In genomic region chr5:133340822-133341221, GRCh38 we compare ENCODE assay signal across 21 cellular contexts.
A peak's percentile ranks its signal among the peaks of the same experiment; 100 is the strongest.
DNase-seq lines count a peak whose midpoint lies in the region; ATAC-seq, FAIRE-seq and TF ChIP-seq lines count a peak whose summit lies in the region.
"Had no signal": no experiment of that assay in that cellular context is flagged by ENCODE, and none has a peak within 500 bp of the region (broad histone marks: within the 10 kb centered on the region; RNA-seq: fewer than 3 reads in every experiment).

No MANE protein-coding gene starts in this region.

- H3K4me3 ChIP-seq in heart right ventricle (no peak overlapping the region), kidney (ENCODE audit: low read length in 2 of 2) (no peak overlapping the region), smooth muscle cell (no peak overlapping the region)
- H3K4me3 ChIP-seq: BLaER1, GM23248 had no signal

- peaks cover 1% of the 10 kb centered on the region; the same call in 1 of the 2 replicates for H3K9me3 Mint-ChIP-seq in WTC11
- H3K9me3 Mint-ChIP-seq: HFFc6 had no signal

- H2AFZ ChIP-seq in smooth muscle cell (ENCODE audit: low read depth): no peak overlapping the region
- H2AFZ ChIP-seq: GM23248 had no signal

- WGBS in heart right ventricle, 2 donors: 86 to 88% methylated on average over 8 of the region's 8 CpGs
- WGBS in smooth muscle cell (ENCODE audit: low lambda C conversion rate): 72% methylated on average over 8 of the region's 8 CpGs

- H3K4me2 ChIP-seq in smooth muscle cell: peak overlapping the region; percentile 28
- H3K4me2 ChIP-seq: BLaER1 had no signal

- H3K79me2 ChIP-seq in smooth muscle cell (ENCODE audit: low read depth): no peaks in the 10 kb centered on the region

- H3F3A ChIP-seq in smooth muscle cell (ENCODE audit: low read depth): no peaks in the 10 kb centered on the region

- H3K36me3 Mint-ChIP-seq in WTC11: no peaks in the 10 kb centered on the region
- H3K36me3 Mint-ChIP-seq: CD14-positive monocyte; CD4-positive, alpha-beta memory T cell; IgD-negative memory B cell had no signal

- FAIRE-seq in kidney (lab: Jason Lieb, UNC): no peak
- FAIRE-seq: H54, HepG2 had no signal

- no peak overlapping the region for H3K9ac ChIP-seq in kidney (ENCODE audit: low read length in 2 of 2)
- H3K9ac ChIP-seq in smooth muscle cell (ENCODE audit: low read depth): peak overlapping the region; percentile 32
- H3K9ac ChIP-seq: BLaER1, GM23248 had no signal

- H3K36me3 ChIP-seq in heart right ventricle (no peaks in the 10 kb centered on the region), kidney (ENCODE audit: control insufficient read depth in 1 of 2, insufficient read depth in 2 of 2, low read length in 2 of 2) (no peaks in the 10 kb centered on the region), smooth muscle cell (ENCODE audit: low read depth) (no peaks in the 10 kb centered on the region)
- H3K36me3 ChIP-seq: BLaER1 had no signal

- no peaks in the 10 kb centered on the region for H3K4me1 ChIP-seq in heart right ventricle
- peaks cover 0 to 2% of the 10 kb centered on the region in 2 donors for H3K4me1 ChIP-seq in kidney (ENCODE audit: control insufficient read depth in 1 of 2, insufficient read depth in 1 of 2, low read depth in 1 of 2, low read length in 2 of 2)
- peaks cover 7% of the 10 kb centered on the region for H3K4me1 ChIP-seq in smooth muscle cell (ENCODE audit: low read depth)

- H4K20me1 ChIP-seq in smooth muscle cell (ENCODE audit: low read depth): no peaks in the 10 kb centered on the region
- H4K20me1 ChIP-seq: BLaER1 had no signal

- DNase-seq in cardiac septum (ENCODE audit: low spot score) (peak; percentile 62), heart right ventricle (no peak), WTC11 (ENCODE audit: low spot score) (peak; percentile 31), kidney (peak; percentile 16), smooth muscle cell (lab: John Stamatoyannopoulos, UW; ENCODE audit: unreplicated experiment) (no peak), NCI-H187 treated with DMSO at 0.1 percent for 48 hours (lab: John Stamatoyannopoulos, UW) (no peak), NCI-H1417 (lab: John Stamatoyannopoulos, UW) (no peak), NCI-H146 treated with DMSO at 0.1 percent for 48 hours (lab: John Stamatoyannopoulos, UW; ENCODE audit: unreplicated experiment) (no peak)
- DNase-seq: 8988T; CD4-positive, alpha-beta memory T cell; DMS153; DMS79; GF-D8 had no signal

- TF ChIP-seq CTCF in heart right ventricle (IDR thresholded peaks at IDR 0.05): no peak
- TF ChIP-seq CTCF in WTC11 (IDR thresholded peaks at IDR 0.05): no peak
- TF ChIP-seq CTCF in kidney (IDR thresholded peaks at IDR 0.05; ENCODE audit: borderline replicate concordance, extremely low read depth, insufficient read depth): no peak
- TF ChIP-seq CTCF in smooth muscle cell (IDR thresholded peaks at IDR 0.05; ENCODE audit: borderline replicate concordance, insufficient read depth, poor library complexity, severe bottlenecking): no peak

- H3K27me3 ChIP-seq in heart right ventricle (no peaks in the 10 kb centered on the region), smooth muscle cell (ENCODE audit: low read depth) (no peaks in the 10 kb centered on the region)
- H3K27me3 ChIP-seq: BLaER1 had no signal

- no peak overlapping the region for H3K4me3 Mint-ChIP-seq in WTC11
- H3K4me3 Mint-ChIP-seq: CD14-positive monocyte; CD4-positive, alpha-beta memory T cell; HFFc6; IgD-negative memory B cell had no signal

- H3K27ac ChIP-seq in heart right ventricle (no peak overlapping the region), kidney (ENCODE audit: low read depth in 2 of 2, low read length in 2 of 2) (no peak overlapping the region), smooth muscle cell (ENCODE audit: low read depth) (peak overlapping the region; percentile 48)
- H3K27ac ChIP-seq: BLaER1, GM23248 had no signal

- POLR2A ChIA-PET in WTC11 (lab: Charles Lee): interaction anchor here (0.7 kb wide), 1 partner anchor 786 kb away, joined by 5 read pairs; no protein-coding TSS in a partner anchor

- H3K4me1 Mint-ChIP-seq in WTC11: peaks cover 58% of the 10 kb centered on the region
- H3K4me1 Mint-ChIP-seq: CD4-positive, alpha-beta memory T cell; IgD-negative memory B cell had no signal

- H3K27ac Mint-ChIP-seq in WTC11: no peak overlapping the region
- H3K27ac Mint-ChIP-seq: CD14-positive monocyte, HFFc6, IgD-negative memory B cell had no signal

- H3K9me3 ChIP-seq in heart right ventricle (no peaks in the 10 kb centered on the region), kidney (ENCODE audit: control insufficient read depth in 1 of 2, low read length in 2 of 2) (no peaks in the 10 kb centered on the region), smooth muscle cell (replicated peaks; ENCODE audit: low read depth) (no peaks in the 10 kb centered on the region)
- H3K9me3 ChIP-seq: BLaER1 had no signal

- peaks cover 21% of the 10 kb centered on the region for H3K27me3 Mint-ChIP-seq in WTC11 (ENCODE audit: low read depth)
- H3K27me3 Mint-ChIP-seq: IgD-negative memory B cell had no signal

- ATAC-seq in heart right ventricle: no peak
- peak; percentile 53 for ATAC-seq in WTC11
- ATAC-seq: HCT116 had no signal

- CTCF ChIA-PET in WTC11 (lab: Charles Lee): interaction anchor here (0.7 to 3.2 kb wide), 10 partner anchors 31 to 428 kb away, joined by 3 to 25 read pairs (median 10); partner anchors contain the start of gene FSTL4

- intact Hi-C loops in cardiac septum (cut with DNase I): no loop called here
- intact Hi-C loops in heart right ventricle (cut with DNase I): no loop called here
- intact Hi-C loops in kidney (cut with DNase I): no loop called here

TF ChIP-seq in WTC11, 78 proteins besides CTCF, POLR2A, EP300 and RAD21:
- TF ChIP-seq ARID4B (CRISPR knock-in tag; IDR thresholded peaks at IDR 0.05; ENCODE audit: borderline replicate concordance) (0 out of 2 replicates have a peak, but pooled peaks have one; percentile 21), OVOL2 (CRISPR knock-in tag; IDR thresholded peaks at IDR 0.05; ENCODE audit: borderline replicate concordance) (no peak), RELA (CRISPR knock-in tag; IDR thresholded peaks at IDR 0.05; ENCODE audit: borderline replicate concordance) (no peak), ELF4 (CRISPR knock-in tag; IDR thresholded peaks at IDR 0.05; ENCODE audit: low read depth) (no peak), GRHL2 (CRISPR knock-in tag; IDR thresholded peaks at IDR 0.05; ENCODE audit: insufficient replicate concordance, severe bottlenecking) (no peak), ZNF423 (CRISPR knock-in tag; IDR thresholded peaks at IDR 0.05) (peak; percentile 80)

Comparison
In these comparisons a context has a peak if more than half of its experiments do, and no peak if none do; other contexts are left out.
1. DNase-seq: peak in cardiac septum (single experiment), WTC11 (single experiment) and kidney (single experiment); none in heart right ventricle (0 of 2), smooth muscle cell (single experiment), NCI-H187 treated with DMSO at 0.1 percent for 48 hours (single experiment), NCI-H1417 (0 of 3) and NCI-H146 treated with DMSO at 0.1 percent for 48 hours (single experiment).